Comparison of ENCODE assay signal across 25 cellular contexts in the genomic region with DNA sequence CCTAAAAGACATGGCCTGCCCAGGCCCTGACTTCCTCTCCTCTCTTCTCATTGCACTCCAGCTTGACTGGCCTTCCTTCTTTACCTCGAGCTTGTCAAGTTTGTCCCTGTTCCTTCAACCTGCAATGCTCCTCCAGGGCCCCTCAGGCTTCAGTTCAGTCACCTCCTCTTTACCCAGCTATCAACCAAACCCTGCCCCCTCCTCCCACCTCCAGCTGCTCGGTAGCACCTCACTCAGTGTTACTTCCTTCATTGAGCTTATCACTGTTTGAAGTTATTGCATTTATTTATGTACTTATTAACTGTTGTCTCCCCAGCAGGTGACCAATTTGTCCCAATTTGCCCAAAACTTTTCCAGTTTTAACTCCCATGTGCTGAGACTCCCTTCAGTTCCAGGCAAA.
A peak's percentile ranks its signal among the peaks of the same experiment; 100 is the strongest.
DNase-seq lines count a peak whose midpoint lies in the region; ATAC-seq, FAIRE-seq and TF ChIP-seq lines count a peak whose summit lies in the region.
"Had no signal": no experiment of that assay in that cellular context is flagged by ENCODE, and none has a peak within 500 bp of the region (broad histone marks: within the 10 kb centered on the region; RNA-seq: fewer than 3 reads in every experiment).

No MANE protein-coding gene starts in this region.

- intact Hi-C loops in natural killer cell (cut with micrococcal nuclease) (no loop called here), mucosa of descending colon (cut with DNase I, micrococcal nuclease) (no loop called here)

- H3K4me1 ChIP-seq in H9 (ENCODE audit: insufficient read depth, low read length): peaks cover 5% of the 10 kb centered on the region
- H3K4me1 ChIP-seq in astrocyte (ENCODE audit: insufficient read depth, low read length): peaks cover 22% of the 10 kb centered on the region
- H3K4me1 ChIP-seq in mucosa of descending colon (ENCODE audit: low read depth): no peaks in the 10 kb centered on the region
- H3K4me1 ChIP-seq: BE2C had no signal

- peak overlapping the region; percentile 92 for H4K91ac ChIP-seq in H9 (ENCODE audit: insufficient read length, low read depth, low read length)

- H3K36me3 ChIP-seq in astrocyte (ENCODE audit: insufficient read depth, low read length) (no peaks in the 10 kb centered on the region), mucosa of descending colon (ENCODE audit: low read depth) (no peaks in the 10 kb centered on the region)
- H3K36me3 ChIP-seq: BE2C had no signal

- peak overlapping the region; percentile 49 for H3K18ac ChIP-seq in H9 (ENCODE audit: insufficient read length, low read depth, low read length)

- no peak overlapping the region for H2BK12ac ChIP-seq in H9 (ENCODE audit: insufficient read length, low read depth, low read length)

- DNase-seq in H9: no peak
- DNase-seq in astrocyte (ENCODE audit: low read depth): no peak
- DNase-seq in endothelial cell (ENCODE audit: low spot score): no peak
- DNase-seq in natural killer cell: no peak
- DNase-seq in mucosa of descending colon: no peak
- DNase-seq: 8988T; ACHN; BE2C; CD8-positive, alpha-beta memory T cell; DMS153; DND-41; GM23248; Karpas-422; NCI-H1105; NCI-H1930; NCI-H2107; NCI-H524 treated with DMSO at 0.1 percent for 48 hours; NCI-H774; NK-92 treated with Interleukin-12 subunit alpha and Interleukin-12 subunit beta, amount 100 ng/mL, for 24 hours; PC-9; SHP77 treated with DMSO at 0.1 percent for 48 hours had no signal

- H2AFZ ChIP-seq in H9 (ENCODE audit: low read length) (no peak overlapping the region), astrocyte (ENCODE audit: low read depth, low read length) (no peak overlapping the region)
- H2AFZ ChIP-seq: GM23248, PC-9 had no signal

- no peaks in the 10 kb centered on the region for H3K79me2 ChIP-seq in H9 (ENCODE audit: insufficient read depth, low read length)
- H3K79me2 ChIP-seq in astrocyte (ENCODE audit: insufficient read depth, low read length): no peaks in the 10 kb centered on the region

- H2BK15ac ChIP-seq in H9 (ENCODE audit: low read depth, low read length): no peak overlapping the region

- H2AK5ac ChIP-seq in H9 (ENCODE audit: insufficient read length, low read length): no peak overlapping the region

- H3K36me3 Mint-ChIP-seq in H9 (ENCODE audit: insufficient read depth in 1 of 3, low read depth in 3 of 3) (no peaks in the 10 kb centered on the region), astrocyte (ENCODE audit: low read depth, unreplicated experiment) (no peaks in the 10 kb centered on the region), endothelial cell (ENCODE audit: low read depth, unreplicated experiment) (no peaks in the 10 kb centered on the region), natural killer cell (no peaks in the 10 kb centered on the region)
- H3K36me3 Mint-ChIP-seq: CD14-positive monocyte; CD8-positive, alpha-beta memory T cell had no signal

- no peak overlapping the region for H4K8ac ChIP-seq in H9 (replicated peaks; ENCODE audit: insufficient read length, low read depth, low read length)

- no peak overlapping the region for H3K9ac ChIP-seq in H9 (ENCODE audit: extremely low read depth, insufficient read length, low read length)
- H3K9ac ChIP-seq in astrocyte (ENCODE audit: low read length): no peak overlapping the region
- H3K9ac ChIP-seq: GM23248 had no signal

- H3K27ac Mint-ChIP-seq in H9: peak overlapping the region; percentile 8 to 86 (median 81); a peak in 5 of 7 replicates
- H3K27ac Mint-ChIP-seq in astrocyte (ENCODE audit: unreplicated experiment): peak overlapping the region; percentile 60
- peak overlapping the region; percentile 76 for H3K27ac Mint-ChIP-seq in endothelial cell (ENCODE audit: unreplicated experiment)
- H3K27ac Mint-ChIP-seq in natural killer cell: no peak overlapping the region

- H3K4me2 ChIP-seq in H9 (ENCODE audit: insufficient read depth, insufficient read length, low read length): no peak overlapping the region
- H3K4me2 ChIP-seq in astrocyte (ENCODE audit: low read length): no peak overlapping the region
- H3K4me2 ChIP-seq: PC-9 had no signal

- no peak for FAIRE-seq in astrocyte (lab: Jason Lieb, UNC)

- ATAC-seq in natural killer cell (peak; percentile 68 to 98 (median 82)), HG02588 (IDR thresholded peaks at IDR 0.05; ENCODE audit: unreplicated experiment) (no peak), mucosa of descending colon (no peak), HG02763 (IDR thresholded peaks at IDR 0.05; ENCODE audit: unreplicated experiment) (no peak)

- no peak overlapping the region; the same call in 1 of the 2 replicates for H3K4ac ChIP-seq in H9 (ENCODE audit: low read depth, low read length)

- no peak overlapping the region for H3K4me3 ChIP-seq in astrocyte (ENCODE audit: insufficient read depth, low read depth, low read length)
- no peak overlapping the region for H3K4me3 ChIP-seq in mucosa of descending colon
- H3K4me3 ChIP-seq: GM23248, PC-9 had no signal

- H3K9me3 Mint-ChIP-seq in H9 (no peaks in the 10 kb centered on the region), astrocyte (ENCODE audit: unreplicated experiment) (no peaks in the 10 kb centered on the region), endothelial cell (ENCODE audit: unreplicated experiment) (no peaks in the 10 kb centered on the region), natural killer cell (no peaks in the 10 kb centered on the region)

- no peak overlapping the region for H2BK20ac ChIP-seq in H9 (ENCODE audit: low read depth, low read length, poor library complexity, severe bottlenecking)

- H2BK5ac ChIP-seq in H9 (ENCODE audit: insufficient read length, low read length): no peak overlapping the region

- no peaks in the 10 kb centered on the region for H3K23me2 ChIP-seq in H9 (ENCODE audit: insufficient read length, low read depth, low read length, poor library complexity, severe bottlenecking)

- H3K79me1 ChIP-seq in H9 (ENCODE audit: insufficient read depth, low read depth, low read length, poor library complexity, severe bottlenecking): no peaks in the 10 kb centered on the region

- no peaks in the 10 kb centered on the region for H4K20me1 ChIP-seq in H9 (ENCODE audit: control insufficient read depth, insufficient read depth, insufficient read length)
- H4K20me1 ChIP-seq in astrocyte (ENCODE audit: insufficient read depth, low read length): no peaks in the 10 kb centered on the region

- H3K9me3 ChIP-seq in H9 (ENCODE audit: control insufficient read depth, low read depth, low read length) (no peaks in the 10 kb centered on the region), astrocyte (ENCODE audit: insufficient read depth, low read depth, low read length) (no peaks in the 10 kb centered on the region), mucosa of descending colon (no peaks in the 10 kb centered on the region)
- H3K9me3 ChIP-seq: BE2C had no signal

- H3K4me1 Mint-ChIP-seq in H9 (peaks cover 28 to 40% of the 10 kb centered on the region in 2 experiments), astrocyte (ENCODE audit: low read depth, unreplicated experiment) (peaks cover 18% of the 10 kb centered on the region), endothelial cell (ENCODE audit: unreplicated experiment) (peaks cover 3% of the 10 kb centered on the region), natural killer cell (peaks cover 34 to 37% of the 10 kb centered on the region in 2 donors)
- H3K4me1 Mint-ChIP-seq: CD14-positive monocyte; CD8-positive, alpha-beta memory T cell had no signal

- H3K4me3 Mint-ChIP-seq in H9: no peak overlapping the region
- no peak overlapping the region for H3K4me3 Mint-ChIP-seq in astrocyte (ENCODE audit: unreplicated experiment)
- no peak overlapping the region for H3K4me3 Mint-ChIP-seq in endothelial cell (ENCODE audit: unreplicated experiment)
- peak overlapping the region; percentile 35 for H3K4me3 Mint-ChIP-seq in natural killer cell
- H3K4me3 Mint-ChIP-seq: CD14-positive monocyte; CD8-positive, alpha-beta memory T cell had no signal

- no peak overlapping the region for H4K5ac ChIP-seq in H9 (ENCODE audit: insufficient read length, low read depth, low read length)

- H3K27me3 Mint-ChIP-seq in H9 (ENCODE audit: low read depth) (peaks cover 1% of the 10 kb centered on the region; the same call in 1 of the 2 replicates), astrocyte (ENCODE audit: low read depth, unreplicated experiment) (no peaks in the 10 kb centered on the region), endothelial cell (ENCODE audit: unreplicated experiment) (no peaks in the 10 kb centered on the region), natural killer cell (ENCODE audit: low read depth in 2 of 2) (no peaks in the 10 kb centered on the region)

- peak overlapping the region; percentile 80 for H2BK120ac ChIP-seq in H9 (ENCODE audit: low read depth, low read length, poor library complexity, severe bottlenecking)

- TF ChIP-seq CTCF in H9 (conservative IDR thresholded peaks at IDR 0.05): no peak
- no peak for TF ChIP-seq CTCF in astrocyte (IDR thresholded peaks at IDR 0.05; ENCODE audit: insufficient read depth, low read depth, low read length)
- TF ChIP-seq CTCF in endothelial cell (IDR thresholded peaks at IDR 0.05; ENCODE audit: unreplicated experiment): no peak
- TF ChIP-seq CTCF in natural killer cell (IDR thresholded peaks at IDR 0.05): no peak
- TF ChIP-seq CTCF in mucosa of descending colon (IDR thresholded peaks at IDR 0.05): no peak

- H3K27ac ChIP-seq in H9 (ENCODE audit: insufficient read length, low read depth, low read length): no peak overlapping the region
- no peak overlapping the region for H3K27ac ChIP-seq in astrocyte (ENCODE audit: low read depth, low read length)
- H3K27ac ChIP-seq: GM23248, HL-60, PC-9 had no signal

- no peak overlapping the region for H3K23ac ChIP-seq in H9 (ENCODE audit: insufficient read length, low read depth, low read length)

- WGBS in H9 (ENCODE audit: extremely low coverage, insufficient read length, low lambda C conversion rate): no CpG with 5 or more reads among the region's 2 CpGs

- H3T11ph ChIP-seq in H9 (ENCODE audit: low read length): no peak overlapping the region

- H3K56ac ChIP-seq in H9 (ENCODE audit: insufficient read length, low read depth, low read length): no peak overlapping the region

- H3K27me3 ChIP-seq in H9 (ENCODE audit: insufficient read depth, low read length) (no peaks in the 10 kb centered on the region), astrocyte (ENCODE audit: insufficient read depth, low read length) (no peaks in the 10 kb centered on the region)
- H3K27me3 ChIP-seq: BE2C had no signal

- peak overlapping the region; percentile 32; the same call in 1 of the 2 replicates for H3K14ac ChIP-seq in H9 (ENCODE audit: insufficient read depth, low read length)

Comparison
In these comparisons a context has a peak if more than half of its experiments do, and no peak if none do; other contexts are left out.
1. H3K27ac Mint-ChIP-seq: peak in H9 (3 of 3), astrocyte (single experiment) and endothelial cell (single experiment); none in natural killer cell (0 of 2).
2. ATAC-seq: peak in natural killer cell (3 of 3); none in HG02588 (single experiment), mucosa of descending colon (single experiment) and HG02763 (single experiment).